Comparison of ENCODE assay signal across 19 cellular contexts in the genomic region with DNA sequence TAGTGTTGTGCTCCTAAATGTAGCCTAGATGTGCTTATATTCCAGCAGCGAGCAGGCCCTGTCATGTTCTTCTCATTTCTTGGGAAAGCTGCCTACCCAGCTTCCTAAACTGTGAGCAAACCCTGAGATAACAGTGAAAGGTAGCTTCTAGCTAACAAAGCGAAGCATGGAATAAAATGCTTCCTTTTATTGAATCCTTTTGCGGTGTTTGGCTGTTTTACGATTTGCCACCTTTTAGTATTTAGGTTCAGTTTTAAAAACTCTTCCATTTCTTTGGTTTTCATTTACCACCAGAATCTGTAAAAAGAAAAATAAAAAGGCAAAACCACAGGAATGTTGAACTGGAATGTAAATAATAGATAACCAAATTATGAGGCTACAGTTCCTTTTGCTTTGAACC. TPM values are rescaled to one million over a fixed set of nuclear protein-coding genes. Genes with fewer than 3 reads are reported as not detected.
DNase-seq lines count a peak whose midpoint lies in the region; ATAC-seq and TF ChIP-seq lines count a peak whose summit lies in the region.
"Had no signal": no experiment of that assay in that cellular context is flagged by ENCODE, and none has a peak within 500 bp of the region (broad histone marks: within the 10 kb centered on the region; RNA-seq: fewer than 3 reads in every experiment).

No MANE protein-coding gene starts in this region.

- peak; percentile 28 for DNase-seq in EL
- DNase-seq in MG63 = peak; percentile 29
- DNase-seq in chondrocyte (ENCODE audit: low spot score) = no peak
- DNase-seq in mesendoderm = peak; percentile 56
- DNase-seq in NCI-H2081 treated with DMSO at 0.1 percent for 48 hours (lab: John Stamatoyannopoulos, UW) = no peak
- DNase-seq in upper lobe of left lung = no peak
- DNase-seq: activated CD4-positive, alpha-beta T cell treated with anti-CD3 and anti-CD28 coated beads, Interleukin-2, amount 50 U/mL, for 4 hours; activated T-cell treated with anti-CD3 and anti-CD28 coated beads, Interleukin-2, amount 50 U/mL, for 4 hours; COR-L47; GF-D8; kidney; NCI-H1092; NCI-H2107; stimulated activated CD4-positive, alpha-beta T cell treated with anti-CD3 and anti-CD28 coated beads, Interleukin-1b, Interleukin-23, amount 100 ng/mL, for 48 hours; SW 1271 had no signal

- H3K4me2 ChIP-seq in mesendoderm (ENCODE audit: low read length) = no peak overlapping the region

- H3K9me3 Mint-ChIP-seq in chondrocyte (ENCODE audit: low read depth) = no peaks in the 10 kb centered on the region
- H3K9me3 Mint-ChIP-seq: activated T-cell treated with anti-CD3 and anti-CD28 coated beads, Interleukin-2, amount 50 U/mL, for 4 hours had no signal

- no peak for TF ChIP-seq POLR2A in upper lobe of left lung (IDR thresholded peaks at IDR 0.05)

- no CpG with 5 or more reads among the region's 4 CpGs for WGBS in mesendoderm (ENCODE audit: extremely low coverage, insufficient coverage, low lambda C conversion rate)
- WGBS in upper lobe of left lung, 2 donors = 70 to 81% methylated on average over 4 of the region's 4 CpGs

- no peak for TF ChIP-seq CTCF in chondrocyte (IDR thresholded peaks at IDR 0.05)
- no peak for TF ChIP-seq CTCF in upper lobe of left lung (IDR thresholded peaks at IDR 0.05)

- H3K4me1 Mint-ChIP-seq in chondrocyte (ENCODE audit: low read depth) = peaks cover 21% of the 10 kb centered on the region

- H2BK5ac ChIP-seq in mesendoderm (ENCODE audit: low read length) = no peak overlapping the region

- peaks cover 2% of the 10 kb centered on the region for H3K4me1 ChIP-seq in mesendoderm (ENCODE audit: control insufficient read depth, low read depth, low read length)
- H3K4me1 ChIP-seq in upper lobe of left lung = peaks cover 4 to 13% (median 10%) of the 10 kb centered on the region in 4 donors

- no peaks in the 10 kb centered on the region for H3K79me1 ChIP-seq in mesendoderm (ENCODE audit: low read length)

- no peak overlapping the region for H3K18ac ChIP-seq in mesendoderm (ENCODE audit: low read length)

- no peak overlapping the region for H2BK120ac ChIP-seq in mesendoderm (ENCODE audit: low read depth, low read length)

- H3K79me2 ChIP-seq in mesendoderm (ENCODE audit: control insufficient read depth, insufficient read depth, low read length) = no peaks in the 10 kb centered on the region

- no peaks in the 10 kb centered on the region for H3K9me3 ChIP-seq in MG63
- H3K9me3 ChIP-seq in upper lobe of left lung = no peaks in the 10 kb centered on the region
- H3K9me3 ChIP-seq: neutrophil had no signal

- H3K27ac Mint-ChIP-seq in chondrocyte (ENCODE audit: unreplicated experiment) = peak overlapping the region; percentile 61

- H3K4me3 ChIP-seq in MG63 (no peak overlapping the region), mesendoderm (ENCODE audit: low read length) (no peak overlapping the region), upper lobe of left lung (no peak overlapping the region)

- no peak overlapping the region for H4K8ac ChIP-seq in mesendoderm (ENCODE audit: low read depth, low read length)

- H3K36me3 ChIP-seq in MG63 = no peaks in the 10 kb centered on the region
- H3K36me3 ChIP-seq in mesendoderm (ENCODE audit: control insufficient read depth, insufficient read depth, low read length) = no peaks in the 10 kb centered on the region
- no peaks in the 10 kb centered on the region for H3K36me3 ChIP-seq in upper lobe of left lung
- H3K36me3 ChIP-seq: neutrophil had no signal

- H3K56ac ChIP-seq in mesendoderm (ENCODE audit: low read length) = peak overlapping the region; percentile 30

- H3K36me3 Mint-ChIP-seq in chondrocyte (ENCODE audit: low read depth) = no peaks in the 10 kb centered on the region

- H3K4ac ChIP-seq in mesendoderm (ENCODE audit: low read depth, low read length) = no peak overlapping the region

- H4K5ac ChIP-seq in mesendoderm (ENCODE audit: low read length) = no peak overlapping the region

- no peaks in the 10 kb centered on the region for H3K27me3 Mint-ChIP-seq in chondrocyte (ENCODE audit: low read depth)

- H3K27ac ChIP-seq in mesendoderm (ENCODE audit: low read depth, low read length) (peak overlapping the region; percentile 27), upper lobe of left lung (no peak overlapping the region)
- H3K27ac ChIP-seq: neutrophil had no signal

- ATAC-seq in HG02840 (IDR thresholded peaks at IDR 0.05; ENCODE audit: low FRiP score, unreplicated experiment) (no peak), upper lobe of left lung (ENCODE audit: low FRiP score in 2 of 2) (no peak), HG03280 (IDR thresholded peaks at IDR 0.05; ENCODE audit: unreplicated experiment) (no peak)
- ATAC-seq: activated T-cell treated with anti-CD3 and anti-CD28 coated beads, Interleukin-2, amount 50 U/mL, for 4 hours; sciatic nerve had no signal

- no peak overlapping the region for H3K4me3 Mint-ChIP-seq in chondrocyte (ENCODE audit: unreplicated experiment)
- H3K4me3 Mint-ChIP-seq: activated T-cell treated with anti-CD3 and anti-CD28 coated beads, Interleukin-2, amount 50 U/mL, for 4 hours had no signal

- TF ChIP-seq EP300 in upper lobe of left lung (IDR thresholded peaks at IDR 0.05) = no peak

- no peak overlapping the region for H3K23ac ChIP-seq in mesendoderm (ENCODE audit: low read length)

- no peak overlapping the region for H2BK15ac ChIP-seq in mesendoderm (replicated peaks; ENCODE audit: low read depth)

- H2AK5ac ChIP-seq in mesendoderm (ENCODE audit: low read length) = no peak overlapping the region

- H3K9ac ChIP-seq in mesendoderm (ENCODE audit: low read length) = no peak overlapping the region

- H3K27me3 ChIP-seq in MG63 = no peaks in the 10 kb centered on the region
- no peaks in the 10 kb centered on the region for H3K27me3 ChIP-seq in mesendoderm (ENCODE audit: insufficient read depth, low read length, poor library complexity)
- H3K27me3 ChIP-seq in upper lobe of left lung = no peaks in the 10 kb centered on the region
- H3K27me3 ChIP-seq: neutrophil had no signal

RNA-seq across cellular contexts. Expression of gene PKP2, which starts 5.0 kb away (rescaled TPM):
- 7.4 and 10.6 TPM in 2 replicates for total RNA-seq in MG63 (2014; rRNA removed; shearing (Covaris generic); ENCODE audit: low replicate concordance)
- 2.1 to 5.8 TPM (median 5.3 TPM) in 3 replicates for total RNA-seq in chondrocyte
- 25.5 TPM for polyA plus RNA-seq in mesendoderm (2013, experiment 1 of 2)
- polyA plus RNA-seq in mesendoderm (2013, experiment 2 of 2) = 26.6 TPM
- total RNA-seq in upper lobe of left lung = 10 to 100 TPM in 2 of 6 donors, 1 to 10 TPM in 4; 2.5 to 14.8 (median 5.5) TPM

Comparison
In these comparisons a context has a peak if more than half of its experiments do, and no peak if none do; other contexts are left out.
1. DNase-seq: peak in EL (single experiment), MG63 (single experiment) and mesendoderm (single experiment); none in chondrocyte (single experiment), NCI-H2081 treated with DMSO at 0.1 percent for 48 hours (single experiment) and upper lobe of left lung (0 of 2).